20 cellular contexts compared by ENCODE assay signal in genomic region chr7:103951311-103951710, GRCh38. TPM values are rescaled to one million over a fixed set of nuclear protein-coding genes. Genes with fewer than 3 reads are reported as not detected.
DNase-seq lines count a peak whose midpoint lies in the region.
"Had no signal": no experiment of that assay in that cellular context is flagged by ENCODE, and none has a peak within 500 bp of the region (broad histone marks: within the 10 kb centered on the region; RNA-seq: fewer than 3 reads in every experiment).

No MANE protein-coding gene starts in this region.

- DNase-seq in ACHN (peak; percentile 89), SK-MEL-5 (ENCODE audit: low read depth, low spot score) (peak; percentile 31), iris pigment epithelial cell (ENCODE audit: low read depth) (peak; percentile 28), non-pigmented ciliary epithelial cell (ENCODE audit: low read depth) (peak; percentile 44), midbrain (lab: John Stamatoyannopoulos, UW) (no peak), CD1c-positive myeloid dendritic cell (ENCODE audit: extremely low spot score) (no peak), hypothalamus (lab: John Stamatoyannopoulos, UW) (no peak)
- DNase-seq: CD4-positive, CD25-positive, alpha-beta regulatory T cell; GOT3; IMR-90; MM.1S; NCI-H1048; NCI-H1417 treated with DMSO at 0.1 percent for 48 hours; NCI-H1694 treated with DMSO at 0.1 percent for 48 hours; NCI-H2081; NCI-H226; NCI-H510A; NCI-H69; SHP77 treated with DMSO at 0.1 percent for 48 hours had no signal

- in situ Hi-C loops in ACHN (cut with HindIII; ENCODE audit: low pct_ligation_motif_present, low pct_unique_long_range_greater_than_20kb, low sequenced_read_pairs), result no loop called here
- in situ Hi-C loops in SK-MEL-5 (cut with HindIII; ENCODE audit: low pct_unique_long_range_greater_than_20kb, low sequenced_read_pairs), result no loop called here

RNA-seq across cellular contexts. Expression of gene RELN, which starts 38.1 kb away (rescaled TPM):
- total RNA-seq in SK-MEL-5 (2014; rRNA removed; shearing (Covaris generic)), result 5.1 and 6.6 TPM in 2 replicates
- polyA plus RNA-seq in SK-MEL-5 (2015; cell fraction: cytosol; rRNA removed), result 2.7 and 4.5 TPM in 2 replicates
- 0.38 and 0.80 TPM in 2 replicates for polyA plus RNA-seq in SK-MEL-5 (2015; cell fraction: nucleus; rRNA removed)
- total RNA-seq: CD4-positive, CD25-positive, alpha-beta regulatory T cell; OCI-LY7 had no signal
- polyA plus RNA-seq: CD4-positive, CD25-positive, alpha-beta regulatory T cell had no signal

Comparison
In these comparisons a context has a peak if more than half of its experiments do, and no peak if none do; other contexts are left out.
1. DNase-seq: peak in ACHN (single experiment), SK-MEL-5 (single experiment), iris pigment epithelial cell (single experiment) and non-pigmented ciliary epithelial cell (single experiment); none in midbrain (single experiment), CD1c-positive myeloid dendritic cell (single experiment) and hypothalamus (0 of 51).